In the genomic region with DNA sequence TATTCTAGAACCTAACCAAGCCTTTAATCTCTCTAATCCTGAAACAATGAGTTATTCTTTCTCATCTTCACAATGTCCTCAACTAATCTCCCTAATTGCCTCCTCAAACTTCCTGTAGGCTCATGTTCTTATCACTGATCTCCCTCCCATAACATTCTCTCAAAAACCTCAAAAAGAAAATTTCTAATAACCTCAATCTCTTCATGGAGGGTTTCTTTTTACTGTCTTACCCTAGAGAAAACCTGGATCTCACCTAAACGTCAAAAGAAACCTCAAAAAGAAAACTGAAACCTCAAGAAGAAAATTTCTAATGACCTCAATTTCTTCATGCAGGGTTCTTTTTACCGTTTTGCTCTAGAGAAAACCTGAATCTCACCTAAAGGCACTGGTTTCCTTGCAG, we compare ENCODE assay signal across 16 cellular contexts.
DNase-seq lines count a peak whose midpoint lies in the region; ATAC-seq and TF ChIP-seq lines count a peak whose summit lies in the region.
"Had no signal": no experiment of that assay in that cellular context is flagged by ENCODE, and none has a peak within 500 bp of the region (broad histone marks: within the 10 kb centered on the region; RNA-seq: fewer than 3 reads in every experiment).

No MANE protein-coding gene starts in this region.

- intact Hi-C loops in uterus (cut with DNase I; ENCODE audit: low total_unique reads) (no loop called here), dorsolateral prefrontal cortex (cut with DNase I) (no loop called here)

- H3K27me3 Mint-ChIP-seq in effector memory CD8-positive, alpha-beta T cell = no peaks in the 10 kb centered on the region
- H3K27me3 Mint-ChIP-seq in immature natural killer cell (ENCODE audit: low read depth in 3 of 3) = no peaks in the 10 kb centered on the region
- H3K27me3 Mint-ChIP-seq: activated CD4-positive, alpha-beta T cell treated with anti-CD3 and anti-CD28 coated beads, Interleukin-2, amount 10 ng/mL, durations not matched to agents 7 days and 5 days; CD8-positive, alpha-beta memory T cell had no signal

- H3K27ac Mint-ChIP-seq in effector memory CD8-positive, alpha-beta T cell = peak overlapping the region; percentile 3 to 52
- peak overlapping the region in 3 of 6 donors; percentile 2 to 54 (median 17) for H3K27ac Mint-ChIP-seq in immature natural killer cell

- TF ChIP-seq POLR2A in uterus (IDR thresholded peaks at IDR 0.05) = no peak

- no peak for DNase-seq in effector memory CD8-positive, alpha-beta T cell
- DNase-seq in uterus (no peak), immature natural killer cell (no peak), dorsolateral prefrontal cortex (no peak)
- no peak for DNase-seq in activated CD4-positive, alpha-beta T cell treated with anti-CD3 and anti-CD28 coated beads for 1 hour
- DNase-seq: activated CD4-positive, alpha-beta T cell treated with anti-CD3 and anti-CD28 coated beads, Interleukin-2, amount 10 ng/mL, durations not matched to agents 7 days and 5 days; activated naive CD4-positive, alpha-beta T cell treated with anti-CD3 and anti-CD28 coated beads, Interleukin-2, amount 50 U/mL, for 16 hours; CD8-positive, alpha-beta memory T cell; midbrain; NCI-H1417 treated with DMSO at 0.1 percent for 48 hours; stomach had no signal

- peaks cover 22 to 37% of the 10 kb centered on the region in 2 donors for H3K4me1 Mint-ChIP-seq in effector memory CD8-positive, alpha-beta T cell (ENCODE audit: low read depth in 2 of 2)
- H3K4me1 Mint-ChIP-seq in immature natural killer cell = peaks cover 33 to 43% of the 10 kb centered on the region in 2 donors

- H3K36me3 Mint-ChIP-seq in effector memory CD8-positive, alpha-beta T cell (ENCODE audit: insufficient read depth) = peaks cover 2% of the 10 kb centered on the region
- H3K36me3 Mint-ChIP-seq in immature natural killer cell = no peaks in the 10 kb centered on the region

- H3K36me3 ChIP-seq in uterus = no peaks in the 10 kb centered on the region

- H3K4me3 ChIP-seq in uterus (no peak overlapping the region), dorsolateral prefrontal cortex (no peak overlapping the region)
- H3K4me3 ChIP-seq: stomach had no signal

- H3K4me1 ChIP-seq in uterus = no peaks in the 10 kb centered on the region

- no peaks in the 10 kb centered on the region for H3K9me3 ChIP-seq in uterus
- H3K9me3 ChIP-seq: stomach had no signal

- H3K27me3 ChIP-seq in uterus = no peaks in the 10 kb centered on the region
- H3K27me3 ChIP-seq in dorsolateral prefrontal cortex = no peaks in the 10 kb centered on the region
- H3K27me3 ChIP-seq: stomach had no signal

- ATAC-seq in GM18511 (IDR thresholded peaks at IDR 0.05; ENCODE audit: unreplicated experiment) (peak; percentile 86), GM21381 (IDR thresholded peaks at IDR 0.05; ENCODE audit: unreplicated experiment) (peak; percentile 73), HG03280 (IDR thresholded peaks at IDR 0.05; ENCODE audit: unreplicated experiment) (peak; percentile 66)
- ATAC-seq in effector memory CD8-positive, alpha-beta T cell (replicated peaks) = no peak
- ATAC-seq: HCT116, SK-N-SH treated with all-trans-retinoic acid at 6 μM for 48 hours had no signal

- peak overlapping the region in 1 of 2 donors; percentile 9 for H3K4me3 Mint-ChIP-seq in effector memory CD8-positive, alpha-beta T cell
- no peak overlapping the region for H3K4me3 Mint-ChIP-seq in immature natural killer cell
- H3K4me3 Mint-ChIP-seq: activated CD4-positive, alpha-beta T cell treated with anti-CD3 and anti-CD28 coated beads, Interleukin-2, amount 10 ng/mL, durations not matched to agents 7 days and 5 days had no signal

- TF ChIP-seq CTCF in uterus (IDR thresholded peaks at IDR 0.05) (no peak), dorsolateral prefrontal cortex (IDR thresholded peaks at IDR 0.05 in 54 of 56, conservative IDR thresholded peaks at IDR 0.05 in 2 of 56; ENCODE audit: low read depth in 1 of 56, partially characterized antibody in 56 of 56) (no peak)

- H3K27ac ChIP-seq in uterus (no peak overlapping the region), dorsolateral prefrontal cortex (no peak overlapping the region)
- H3K27ac ChIP-seq: stomach had no signal

- H3K9me3 Mint-ChIP-seq in effector memory CD8-positive, alpha-beta T cell = no peaks in the 10 kb centered on the region
- no peaks in the 10 kb centered on the region for H3K9me3 Mint-ChIP-seq in immature natural killer cell
- H3K9me3 Mint-ChIP-seq: activated CD4-positive, alpha-beta T cell treated with anti-CD3 and anti-CD28 coated beads, Interleukin-2, amount 10 ng/mL, durations not matched to agents 7 days and 5 days; CD8-positive, alpha-beta memory T cell had no signal
